29 cellular contexts compared by ENCODE assay signal in the genomic region with DNA sequence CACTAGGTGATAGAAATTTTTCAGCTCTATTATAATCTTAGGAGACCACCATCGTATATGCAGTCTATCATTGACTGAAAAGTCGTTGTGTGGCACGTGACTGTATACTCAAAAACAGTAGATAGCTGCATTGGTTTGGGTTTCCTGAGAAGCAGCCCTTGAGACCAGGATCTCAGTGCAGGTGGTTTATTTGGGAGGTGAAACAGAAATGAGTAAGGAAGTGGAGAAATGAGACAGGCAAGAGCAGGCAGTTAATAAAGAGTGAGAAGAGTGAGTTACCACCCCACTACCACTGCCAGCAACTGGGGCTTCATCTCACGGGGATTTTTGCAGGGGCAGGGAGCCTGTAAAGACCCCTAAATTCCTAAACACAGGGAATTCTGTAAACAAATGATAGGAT.
DNase-seq lines count a peak whose midpoint lies in the region; ATAC-seq and TF ChIP-seq lines count a peak whose summit lies in the region.
"Had no signal": no experiment of that assay in that cellular context is flagged by ENCODE, and none has a peak within 500 bp of the region (broad histone marks: within the 10 kb centered on the region; RNA-seq: fewer than 3 reads in every experiment).

No MANE protein-coding gene starts in this region.

- TF ChIP-seq CTCF in GM12865 (IDR thresholded peaks at IDR 0.05; ENCODE audit: insufficient read depth, low read depth, low read length, missing control alignments): no peak
- TF ChIP-seq CTCF in neutrophil (IDR thresholded peaks at IDR 0.05): no peak
- no peak for TF ChIP-seq CTCF in A673 (conservative IDR thresholded peaks at IDR 0.05; ENCODE audit: low read depth, low read length)

- no TSS peak for BruUV-seq in A673 (replicated peaks; lab: Mats Ljungman, UMichigan)

- peak; percentile 20 to 28 for DNase-seq in activated T-cell treated with anti-CD3 and anti-CD28 coated beads, Interleukin-2, amount 50 U/mL, for 72 hours
- DNase-seq in activated T-cell treated with anti-CD3 and anti-CD28 coated beads, Interleukin-2, amount 50 U/mL, for 4 hours: no peak
- DNase-seq in GM12865 (ENCODE audit: low read depth): peak; percentile 29
- DNase-seq in activated CD4-positive, alpha-beta memory T cell treated with anti-CD3 and anti-CD28 coated beads for 36 hours: peak; percentile 38
- DNase-seq in NCI-H2029 (lab: John Stamatoyannopoulos, UW): no peak
- DNase-seq in A673 (ENCODE audit: low spot score): no peak
- no peak for DNase-seq in HUDEP-2 (lab: John Stamatoyannopoulos, UW; ENCODE audit: unreplicated experiment in 76 of 76)
- DNase-seq: amygdala; Calu3; effector CD8-positive, alpha-beta T cell; foreskin fibroblast; head of caudate nucleus; KG1; kidney; lower lobe of right lung; MM.1S; mucosa of descending colon; NCI-H2081 treated with DMSO at 0.1 percent for 48 hours; NCI-H82; ovary; retina; stimulated activated CD8-positive, alpha-beta memory T cell treated with anti-CD3 and anti-CD28 coated beads, Interleukin-4, amount 100 ng/mL, for 48 hours; T-helper 17 cell had no signal

- H3K9me3 ChIP-seq in neutrophil (no peaks in the 10 kb centered on the region), A673 (ENCODE audit: low read depth, low read length, poor library complexity, severe bottlenecking) (no peaks in the 10 kb centered on the region)
- H3K9me3 ChIP-seq: lower lobe of right lung, mucosa of descending colon, ovary, upper lobe of left lung had no signal

- CTCF ChIA-PET in activated CD4-positive, alpha-beta memory T cell treated with anti-CD3 and anti-CD28 coated beads for 36 hours (lab: Charles Lee): interaction anchor here (0.6 kb wide), 1 partner anchor 12 kb away, joined by 3 read pairs; no protein-coding TSS in a partner anchor
- CTCF ChIA-PET in A673 (lab: Charles Lee): no interaction called here

- H3K36me3 ChIP-seq in neutrophil (no peaks in the 10 kb centered on the region), A673 (ENCODE audit: insufficient read depth, low read length, poor library complexity, severe bottlenecking) (no peaks in the 10 kb centered on the region)
- H3K36me3 ChIP-seq: lower lobe of right lung, ovary, upper lobe of left lung had no signal

- peaks cover 70% of the 10 kb centered on the region for H3K4me1 Mint-ChIP-seq in activated T-cell treated with anti-CD3 and anti-CD28 coated beads, Interleukin-2, amount 50 U/mL, for 72 hours (ENCODE audit: low read depth)
- H3K4me1 Mint-ChIP-seq in activated T-cell treated with anti-CD3 and anti-CD28 coated beads, Interleukin-2, amount 50 U/mL, for 4 hours (ENCODE audit: low read depth): peaks cover 22% of the 10 kb centered on the region
- H3K4me1 Mint-ChIP-seq in activated CD4-positive, alpha-beta memory T cell treated with anti-CD3 and anti-CD28 coated beads for 36 hours (ENCODE audit: low read depth): peaks cover 45% of the 10 kb centered on the region

- intact Hi-C loops in activated CD4-positive, alpha-beta memory T cell treated with anti-CD3 and anti-CD28 coated beads for 36 hours (cut with micrococcal nuclease): no loop called here
- intact Hi-C loops in A673 (cut with micrococcal nuclease; ENCODE audit: unreplicated experiment): no loop called here

- POLR2A ChIA-PET in activated CD4-positive, alpha-beta memory T cell treated with anti-CD3 and anti-CD28 coated beads for 36 hours (lab: Charles Lee): interaction anchor here (1.0 kb wide), 1 partner anchor 106 kb away, joined by 3 read pairs; no protein-coding TSS in a partner anchor
- POLR2A ChIA-PET in A673 (lab: Charles Lee; ENCODE audit: low non-redundant PET): no interaction called here

- peak overlapping the region; percentile 9 for H3K27ac Mint-ChIP-seq in activated T-cell treated with anti-CD3 and anti-CD28 coated beads, Interleukin-2, amount 50 U/mL, for 72 hours
- peak overlapping the region; percentile 73 for H3K27ac Mint-ChIP-seq in activated CD4-positive, alpha-beta memory T cell treated with anti-CD3 and anti-CD28 coated beads for 36 hours
- H3K27ac Mint-ChIP-seq: B cell had no signal

- peak; percentile 42 to 43 for ATAC-seq in activated T-cell treated with anti-CD3 and anti-CD28 coated beads, Interleukin-2, amount 50 U/mL, for 72 hours (replicated peaks in 1 of 2)
- no peak for ATAC-seq in activated T-cell treated with anti-CD3 and anti-CD28 coated beads, Interleukin-2, amount 50 U/mL, for 4 hours
- ATAC-seq: mucosa of descending colon; natural killer cell treated with Interleukin-12 subunit alpha and Interleukin-12 subunit beta and Interleukin-15 and Interleukin-18, amount 100 ng/mL, for 72 hours; T-helper 17 cell had no signal

- H3K4me3 ChIP-seq in GM12865 (ENCODE audit: low read depth, low read length): no peak overlapping the region
- no peak overlapping the region for H3K4me3 ChIP-seq in neutrophil (ENCODE audit: low read depth in 1 of 2, low read length in 1 of 2)
- H3K4me3 ChIP-seq in A673 (ENCODE audit: low read depth, low read length, poor library complexity, severe bottlenecking): no peak overlapping the region
- H3K4me3 ChIP-seq: lower lobe of right lung, mucosa of descending colon, ovary, SK-N-MC, skin epidermis, upper lobe of left lung had no signal

- H3K27me3 ChIP-seq in neutrophil (no peaks in the 10 kb centered on the region), A673 (replicated peaks; ENCODE audit: insufficient read depth, low read depth, low read length, poor library complexity) (no peaks in the 10 kb centered on the region)
- H3K27me3 ChIP-seq: ovary, upper lobe of left lung had no signal

- H3K36me3 Mint-ChIP-seq in activated T-cell treated with anti-CD3 and anti-CD28 coated beads, Interleukin-2, amount 50 U/mL, for 72 hours (ENCODE audit: insufficient read depth in 2 of 2): peaks cover 2 to 3% of the 10 kb centered on the region in 2 donors
- no peaks in the 10 kb centered on the region for H3K36me3 Mint-ChIP-seq in activated T-cell treated with anti-CD3 and anti-CD28 coated beads, Interleukin-2, amount 50 U/mL, for 4 hours (ENCODE audit: insufficient read depth)
- H3K36me3 Mint-ChIP-seq in activated CD4-positive, alpha-beta memory T cell treated with anti-CD3 and anti-CD28 coated beads for 36 hours: peaks cover 2% of the 10 kb centered on the region
- H3K36me3 Mint-ChIP-seq: natural killer cell treated with Interleukin-12 subunit alpha and Interleukin-12 subunit beta and Interleukin-15 and Interleukin-18, amount 100 ng/mL, for 72 hours had no signal

- H3K27me3 Mint-ChIP-seq in activated T-cell treated with anti-CD3 and anti-CD28 coated beads, Interleukin-2, amount 50 U/mL, for 72 hours (ENCODE audit: low read depth): no peaks in the 10 kb centered on the region
- H3K27me3 Mint-ChIP-seq in activated T-cell treated with anti-CD3 and anti-CD28 coated beads, Interleukin-2, amount 50 U/mL, for 4 hours (ENCODE audit: low read depth): peaks cover 1% of the 10 kb centered on the region
- no peaks in the 10 kb centered on the region for H3K27me3 Mint-ChIP-seq in activated CD4-positive, alpha-beta memory T cell treated with anti-CD3 and anti-CD28 coated beads for 36 hours
- H3K27me3 Mint-ChIP-seq: T-helper 17 cell had no signal

- peaks cover 65 to 74% of the 10 kb centered on the region in 2 experiments for H3K4me1 ChIP-seq in neutrophil (ENCODE audit: control insufficient read depth in 1 of 2, insufficient read depth in 1 of 2, low read depth in 1 of 2, low read length in 1 of 2)
- no peaks in the 10 kb centered on the region for H3K4me1 ChIP-seq in A673 (ENCODE audit: insufficient read depth, low read length, poor library complexity, severe bottlenecking)

- H3K27ac ChIP-seq in neutrophil (peak overlapping the region; percentile 89), A673 (ENCODE audit: low read depth, low read length, poor library complexity, severe bottlenecking) (no peak overlapping the region)
- H3K27ac ChIP-seq: lower lobe of right lung, ovary, SK-N-MC, upper lobe of left lung had no signal

- H3K9me3 Mint-ChIP-seq in activated T-cell treated with anti-CD3 and anti-CD28 coated beads, Interleukin-2, amount 50 U/mL, for 72 hours: peaks cover 0 to 5% of the 10 kb centered on the region in 2 donors
- peaks cover 4% of the 10 kb centered on the region for H3K9me3 Mint-ChIP-seq in activated T-cell treated with anti-CD3 and anti-CD28 coated beads, Interleukin-2, amount 50 U/mL, for 4 hours
- peaks cover 6% of the 10 kb centered on the region for H3K9me3 Mint-ChIP-seq in activated CD4-positive, alpha-beta memory T cell treated with anti-CD3 and anti-CD28 coated beads for 36 hours
- H3K9me3 Mint-ChIP-seq: natural killer cell treated with Interleukin-12 subunit alpha and Interleukin-12 subunit beta and Interleukin-15 and Interleukin-18, amount 100 ng/mL, for 72 hours had no signal

- peak overlapping the region in 1 of 2 donors; percentile 58 for H3K4me3 Mint-ChIP-seq in activated T-cell treated with anti-CD3 and anti-CD28 coated beads, Interleukin-2, amount 50 U/mL, for 72 hours
- no peak overlapping the region for H3K4me3 Mint-ChIP-seq in activated T-cell treated with anti-CD3 and anti-CD28 coated beads, Interleukin-2, amount 50 U/mL, for 4 hours
- no peak overlapping the region for H3K4me3 Mint-ChIP-seq in activated CD4-positive, alpha-beta memory T cell treated with anti-CD3 and anti-CD28 coated beads for 36 hours
- H3K4me3 Mint-ChIP-seq: B cell; natural killer cell treated with Interleukin-12 subunit alpha and Interleukin-12 subunit beta and Interleukin-15 and Interleukin-18, amount 100 ng/mL, for 72 hours; T-helper 17 cell had no signal

Comparison
In these comparisons a context has a peak if more than half of its experiments do, and no peak if none do; other contexts are left out.
1. ATAC-seq: peak in activated T-cell treated with anti-CD3 and anti-CD28 coated beads, Interleukin-2, amount 50 U/mL, for 72 hours (2 of 2); none in activated T-cell treated with anti-CD3 and anti-CD28 coated beads, Interleukin-2, amount 50 U/mL, for 4 hours (0 of 2).
2. DNase-seq: peak in activated T-cell treated with anti-CD3 and anti-CD28 coated beads, Interleukin-2, amount 50 U/mL, for 72 hours (2 of 2), GM12865 (single experiment) and activated CD4-positive, alpha-beta memory T cell treated with anti-CD3 and anti-CD28 coated beads for 36 hours (single experiment); none in activated T-cell treated with anti-CD3 and anti-CD28 coated beads, Interleukin-2, amount 50 U/mL, for 4 hours (single experiment), NCI-H2029 (single experiment), A673 (single experiment) and HUDEP-2 (0 of 76).